8 cellular contexts compared by ENCODE assay signal in the genomic region with DNA sequence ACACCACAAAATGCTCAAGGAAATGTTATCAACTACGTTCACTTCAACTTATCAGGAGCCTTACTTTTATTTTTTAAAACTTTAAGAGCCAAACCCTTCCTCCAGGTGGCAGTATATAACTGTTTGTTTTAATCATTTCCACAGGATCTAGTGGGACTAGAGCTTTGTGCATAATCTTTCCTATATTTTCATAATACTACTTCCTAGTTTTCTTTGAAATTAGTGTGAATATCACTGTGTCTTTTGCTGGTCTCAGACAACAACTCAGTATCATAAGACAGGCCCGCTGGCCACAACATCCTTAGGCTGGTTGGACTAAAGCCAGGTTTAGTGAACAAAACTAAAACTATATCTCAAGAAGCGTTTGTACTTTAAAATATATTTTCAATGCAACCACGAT.
DNase-seq lines count a peak whose midpoint lies in the region; ATAC-seq, FAIRE-seq and TF ChIP-seq lines count a peak whose summit lies in the region.

No MANE protein-coding gene starts in this region.

- peak; percentile 59 to 71 for TF ChIP-seq RAD21 in A549 (conservative IDR thresholded peaks at IDR 0.05 in 1 of 2, IDR thresholded peaks at IDR 0.05 in 1 of 2)

- peak; percentile 13 to 36 for DNase-seq in A549 (ENCODE audit: low read depth in 1 of 2, low spot score in 1 of 2)
- DNase-seq in NCI-H2171 (lab: John Stamatoyannopoulos, UW), result peak; percentile 33
- no peak for DNase-seq in activated CD8-positive, alpha-beta T cell treated with anti-CD3 and anti-CD28 coated beads for 36 hours
- no peak for DNase-seq in heart right ventricle
- no peak for DNase-seq in stomach
- DNase-seq in ecto neural progenitor cell (ENCODE audit: low spot score), result no peak
- no peak for DNase-seq in activated effector memory CD4-positive, alpha-beta T cell treated with Interleukin-2 at 50 U/mL for 16 hours

- no peak overlapping the region for H3K27ac Mint-ChIP-seq in activated CD8-positive, alpha-beta T cell treated with anti-CD3 and anti-CD28 coated beads for 36 hours

- H3K27me3 ChIP-seq in heart right ventricle (peaks cover 0 to 16% (median 0%) of the 10 kb centered on the region in 7 donors), stomach (no peaks in the 10 kb centered on the region)

- H3K36me3 ChIP-seq in heart right ventricle, result no peaks in the 10 kb centered on the region
- no peaks in the 10 kb centered on the region for H3K36me3 ChIP-seq in stomach

- H3K4me3 Mint-ChIP-seq in activated CD8-positive, alpha-beta T cell treated with anti-CD3 and anti-CD28 coated beads for 36 hours, result no peak overlapping the region

- H3K27me3 Mint-ChIP-seq in activated CD8-positive, alpha-beta T cell treated with anti-CD3 and anti-CD28 coated beads for 36 hours, result no peaks in the 10 kb centered on the region

- TF ChIP-seq EP300 in A549 (IDR thresholded peaks at IDR 0.05) (no peak), stomach (IDR thresholded peaks at IDR 0.05) (no peak)

- intact Hi-C loops in activated CD8-positive, alpha-beta T cell treated with anti-CD3 and anti-CD28 coated beads for 36 hours (cut with micrococcal nuclease), result loop anchor here (1.0 to 5.0 kb wide), 3 partner anchors 154 to 406 kb away; no protein-coding TSS in a partner anchor
- intact Hi-C loops in heart right ventricle (cut with DNase I) (loop anchor here (1.0 to 10.0 kb wide), 8 partner anchors 379 to 406 kb away; no protein-coding TSS in a partner anchor), stomach (cut with DNase I; ENCODE audit: low total_unique reads) (no loop called here)

- POLR2A ChIA-PET in A549 (lab: Yijun Ruan, JAX), result no interaction called here
- POLR2A ChIA-PET in activated CD8-positive, alpha-beta T cell treated with anti-CD3 and anti-CD28 coated beads for 36 hours (lab: Charles Lee), result interaction anchor here (0.6 kb wide), 1 partner anchor 134 kb away, joined by 4 read pairs; no protein-coding TSS in a partner anchor

- peak; percentile 57 to 70; a peak in 4 of 6 replicates for ATAC-seq in A549
- peak; percentile 58 for ATAC-seq in activated CD8-positive, alpha-beta T cell treated with anti-CD3 and anti-CD28 coated beads for 36 hours
- peak in 4 of 8 donors; percentile 45 to 56 (median 46) for ATAC-seq in heart right ventricle

- no peaks in the 10 kb centered on the region for H3K4me1 ChIP-seq in A549
- H3K4me1 ChIP-seq in heart right ventricle, result peaks cover 0 to 27% (median 0%) of the 10 kb centered on the region in 9 donors
- H3K4me1 ChIP-seq in stomach, result peaks cover 4 to 20% (median 12%) of the 10 kb centered on the region in 4 donors

- TF ChIP-seq POLR2A in A549 (IDR thresholded peaks at IDR 0.05; ENCODE audit: low read length) (no peak), stomach (IDR thresholded peaks at IDR 0.05) (no peak)

- H3K36me3 Mint-ChIP-seq in activated CD8-positive, alpha-beta T cell treated with anti-CD3 and anti-CD28 coated beads for 36 hours (ENCODE audit: low read depth), result peaks cover 6% of the 10 kb centered on the region

- CTCF ChIA-PET in A549 (lab: Yijun Ruan, JAX), result interaction anchor here (0.7 to 10.6 kb wide), 17 partner anchors 8 to 410 kb away, joined by 3 to 110 read pairs (median 3); no protein-coding TSS in a partner anchor
- CTCF ChIA-PET in activated CD8-positive, alpha-beta T cell treated with anti-CD3 and anti-CD28 coated beads for 36 hours (lab: Charles Lee), result interaction anchor here (0.6 to 8.4 kb wide), 25 partner anchors 9 to 847 kb away, joined by 3 to 74 read pairs (median 4); no protein-coding TSS in a partner anchor

- TF ChIP-seq CTCF in A549 (IDR thresholded peaks at IDR 0.05) (peak; percentile 63), GM12872 (IDR thresholded peaks at IDR 0.05; ENCODE audit: insufficient read depth, low read depth, low read length) (peak; percentile 34; the same call in 2 of the 3 replicates), heart right ventricle (IDR thresholded peaks at IDR 0.05) (peak; percentile 33 to 78 (median 69)), stomach (IDR thresholded peaks at IDR 0.05) (peak in 5 of 7 experiments; percentile 22 to 69 (median 57))
- peak; percentile 73 for TF ChIP-seq CTCF in activated CD8-positive, alpha-beta T cell treated with anti-CD3 and anti-CD28 coated beads for 36 hours (IDR thresholded peaks at IDR 0.05)

- H3K4me3 ChIP-seq in A549 (no peak overlapping the region), heart right ventricle (no peak overlapping the region), stomach (no peak overlapping the region)

- FAIRE-seq in A549 (lab: Jason Lieb, UNC), result no peak

- no peaks in the 10 kb centered on the region for H3K9me3 ChIP-seq in A549
- no peaks in the 10 kb centered on the region for H3K9me3 ChIP-seq in heart right ventricle
- H3K9me3 ChIP-seq in stomach, result no peaks in the 10 kb centered on the region

- H3K27ac ChIP-seq in A549 (no peak overlapping the region), heart right ventricle (no peak overlapping the region), stomach (no peak overlapping the region)

- 24% methylated on average over 4 of the region's 4 CpGs for WGBS in A549 (ENCODE audit: missing lambda C conversion rate)
- WGBS in heart right ventricle, 2 donors, result 41 to 46% methylated on average over 4 of the region's 4 CpGs
- WGBS in stomach, 5 donors, result 23 to 45% (median 31%) methylated on average over 4 of the region's 4 CpGs

- H3K4me2 ChIP-seq in A549, result no peak overlapping the region

- no peaks in the 10 kb centered on the region for H3K9me3 Mint-ChIP-seq in activated CD8-positive, alpha-beta T cell treated with anti-CD3 and anti-CD28 coated beads for 36 hours

- H3K4me1 Mint-ChIP-seq in activated CD8-positive, alpha-beta T cell treated with anti-CD3 and anti-CD28 coated beads for 36 hours (ENCODE audit: low read depth), result peaks cover 48% of the 10 kb centered on the region

TF ChIP-seq in A549, 52 proteins besides CTCF, POLR2A, EP300 and RAD21:
- TF ChIP-seq HOXA7 (CRISPR knock-in tag; IDR thresholded peaks at IDR 0.05) (no peak), SMC3 (IDR thresholded peaks at IDR 0.05) (peak; percentile 64)

Comparison
In these comparisons a context has a peak if more than half of its experiments do, and no peak if none do; other contexts are left out.
1. DNase-seq: peak in A549 (2 of 2) and NCI-H2171 (single experiment); none in activated CD8-positive, alpha-beta T cell treated with anti-CD3 and anti-CD28 coated beads for 36 hours (single experiment), heart right ventricle (0 of 2), stomach (single experiment), ecto neural progenitor cell (single experiment) and activated effector memory CD4-positive, alpha-beta T cell treated with Interleukin-2 at 50 U/mL for 16 hours (single experiment).
2. Peak in every context shown above with its lines, with median percentiles within 50 percentile points of each other: CTCF ChIP-seq.